9 cellular contexts compared by ENCODE assay signal in genomic region chr17:78497115-78497540, GRCh38.
A peak's percentile ranks its signal among the peaks of the same experiment; 100 is the strongest.
DNase-seq lines count a peak whose midpoint lies in the region; ATAC-seq, FAIRE-seq and TF ChIP-seq lines count a peak whose summit lies in the region.
"Had no signal": no experiment of that assay in that cellular context is flagged by ENCODE, and none has a peak within 500 bp of the region (broad histone marks: within the 10 kb centered on the region; RNA-seq: fewer than 3 reads in every experiment).

No MANE protein-coding gene starts in this region.

- no peaks in the 10 kb centered on the region for H3K79me2 ChIP-seq in SU-DHL-6 (ENCODE audit: insufficient read depth, low read length)
- no peaks in the 10 kb centered on the region for H3K79me2 ChIP-seq in astrocyte (ENCODE audit: insufficient read depth, low read length)

- H3K9me3 ChIP-seq in SU-DHL-6 (ENCODE audit: insufficient read depth, low read length) (no peaks in the 10 kb centered on the region), astrocyte (ENCODE audit: insufficient read depth, low read depth, low read length) (no peaks in the 10 kb centered on the region), right cardiac atrium (ENCODE audit: control insufficient read depth, low read length) (no peaks in the 10 kb centered on the region)

- intact Hi-C loops in right cardiac atrium (cut with DNase I) = loop anchor here (2.0 to 5.0 kb wide), 4 partner anchors 210 to 300 kb away; no protein-coding TSS in a partner anchor

- no peak overlapping the region for H3K4me2 ChIP-seq in SU-DHL-6 (ENCODE audit: low read depth, low read length, poor library complexity, severe bottlenecking)
- no peak overlapping the region for H3K4me2 ChIP-seq in astrocyte (ENCODE audit: low read length)

- no peak overlapping the region for H3K27ac Mint-ChIP-seq in astrocyte (ENCODE audit: unreplicated experiment)

- H3K9me2 ChIP-seq in SU-DHL-6 (replicated peaks; ENCODE audit: insufficient read depth, low read length) = no peaks in the 10 kb centered on the region

- TF ChIP-seq CTCF in GM12865 (IDR thresholded peaks at IDR 0.05; ENCODE audit: insufficient read depth, low read depth, low read length, missing control alignments) (peak; percentile 82), SU-DHL-6 (IDR thresholded peaks at IDR 0.05; ENCODE audit: insufficient read depth, low read length, poor library complexity, severe bottlenecking) (peak; percentile 54), astrocyte (IDR thresholded peaks at IDR 0.05; ENCODE audit: insufficient read depth, low read depth, low read length) (peak; percentile 76), retinal pigment epithelial cell (conservative IDR thresholded peaks at IDR 0.05; ENCODE audit: low read depth, low read length) (peak; percentile 84)

- H3K4me1 ChIP-seq in astrocyte (ENCODE audit: insufficient read depth, low read length) = no peaks in the 10 kb centered on the region
- H3K4me1 ChIP-seq in right cardiac atrium (ENCODE audit: control insufficient read depth, insufficient read depth, low read length) = no peaks in the 10 kb centered on the region

- FAIRE-seq in astrocyte (lab: Jason Lieb, UNC) = no peak
- FAIRE-seq: endometrium had no signal

- peak; percentile 78 to 79 for ATAC-seq in right cardiac atrium
- no peak for ATAC-seq in HG02798 (IDR thresholded peaks at IDR 0.05; ENCODE audit: poor library complexity, unreplicated experiment)

- H3F3A ChIP-seq in SU-DHL-6 (ENCODE audit: insufficient read depth) = no peaks in the 10 kb centered on the region

- peaks cover 15% of the 10 kb centered on the region for H3K27me3 Mint-ChIP-seq in astrocyte (ENCODE audit: low read depth, unreplicated experiment)

- H3K27me3 ChIP-seq in SU-DHL-6 (ENCODE audit: low read length) (no peaks in the 10 kb centered on the region), astrocyte (ENCODE audit: insufficient read depth, low read length) (no peaks in the 10 kb centered on the region), right cardiac atrium (ENCODE audit: control insufficient read depth, insufficient read depth) (no peaks in the 10 kb centered on the region)

- H3K4me1 Mint-ChIP-seq in astrocyte (ENCODE audit: low read depth, unreplicated experiment) = no peaks in the 10 kb centered on the region

- H3K9me3 Mint-ChIP-seq in astrocyte (ENCODE audit: unreplicated experiment) = no peaks in the 10 kb centered on the region

- H3K4me3 ChIP-seq in GM12865 (ENCODE audit: low read depth, low read length) (no peak overlapping the region), SU-DHL-6 (ENCODE audit: insufficient read depth, low read length, poor library complexity, severe bottlenecking) (no peak overlapping the region), astrocyte (ENCODE audit: insufficient read depth, low read depth, low read length) (no peak overlapping the region), right cardiac atrium (ENCODE audit: low read length) (no peak overlapping the region), retinal pigment epithelial cell (ENCODE audit: low read length) (no peak overlapping the region)

- peak; percentile 83 for DNase-seq in GM12865 (ENCODE audit: low read depth)
- DNase-seq in NCI-H146 treated with DMSO at 0.1 percent for 48 hours (lab: John Stamatoyannopoulos, UW; ENCODE audit: unreplicated experiment) = peak; percentile 62
- DNase-seq in astrocyte (ENCODE audit: low read depth) = peak; percentile 39
- DNase-seq in right cardiac atrium = peak; percentile 66 to 85 (median 84)
- peak; percentile 20 for DNase-seq in retinal pigment epithelial cell (ENCODE audit: low read depth)
- no peak for DNase-seq in mesenteric fat pad (ENCODE audit: low spot score)

- H3K27ac ChIP-seq in SU-DHL-6 (ENCODE audit: low read depth, low read length) (no peak overlapping the region), astrocyte (ENCODE audit: low read depth, low read length) (no peak overlapping the region), right cardiac atrium (ENCODE audit: low read length) (no peak overlapping the region)

- H2AFZ ChIP-seq in SU-DHL-6 (ENCODE audit: low read depth, low read length, severe bottlenecking) (no peak overlapping the region), astrocyte (ENCODE audit: low read depth, low read length) (no peak overlapping the region)

- H4K20me1 ChIP-seq in SU-DHL-6 (ENCODE audit: low read depth, low read length) = no peaks in the 10 kb centered on the region
- no peaks in the 10 kb centered on the region for H4K20me1 ChIP-seq in astrocyte (ENCODE audit: insufficient read depth, low read length)

- H3K9ac ChIP-seq in SU-DHL-6 (ENCODE audit: low read length) = no peak overlapping the region
- no peak overlapping the region for H3K9ac ChIP-seq in astrocyte (ENCODE audit: low read length)

- no peaks in the 10 kb centered on the region for H3K36me3 ChIP-seq in SU-DHL-6 (ENCODE audit: low read length)
- no peaks in the 10 kb centered on the region for H3K36me3 ChIP-seq in astrocyte (ENCODE audit: insufficient read depth, low read length)

- 18% methylated on average over 10 of the region's 10 CpGs for WGBS in right cardiac atrium

- no peak overlapping the region for H3K4me3 Mint-ChIP-seq in astrocyte (ENCODE audit: unreplicated experiment)

- no peaks in the 10 kb centered on the region for H3K36me3 Mint-ChIP-seq in astrocyte (ENCODE audit: low read depth, unreplicated experiment)
